2 cellular contexts compared by ENCODE assay signal in the genomic region with DNA sequence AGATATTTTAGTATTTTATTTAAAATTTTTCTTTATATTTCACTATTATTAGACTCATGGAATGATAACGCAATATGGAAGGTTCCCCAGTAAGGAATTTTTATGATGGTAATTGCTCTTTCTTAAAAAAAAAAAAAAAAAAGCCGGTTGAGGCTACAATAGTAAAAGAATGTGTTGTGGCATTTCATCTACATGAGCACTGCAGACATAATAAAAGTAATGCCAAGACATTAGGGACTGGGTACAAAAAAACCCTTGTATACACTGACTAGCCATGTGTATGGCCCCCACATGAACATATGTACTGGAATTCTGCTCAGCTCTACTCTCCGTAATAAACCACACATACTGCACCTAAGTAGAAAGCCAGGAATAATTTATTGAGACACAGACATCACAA.
TF ChIP-seq lines count a peak whose summit lies in the region.

No MANE protein-coding gene starts in this region.

TF ChIP-seq in GM23338, 12 proteins besides CTCF, POLR2A, EP300 and RAD21 (continues in another document):
- TF ChIP-seq, protein P1, sequence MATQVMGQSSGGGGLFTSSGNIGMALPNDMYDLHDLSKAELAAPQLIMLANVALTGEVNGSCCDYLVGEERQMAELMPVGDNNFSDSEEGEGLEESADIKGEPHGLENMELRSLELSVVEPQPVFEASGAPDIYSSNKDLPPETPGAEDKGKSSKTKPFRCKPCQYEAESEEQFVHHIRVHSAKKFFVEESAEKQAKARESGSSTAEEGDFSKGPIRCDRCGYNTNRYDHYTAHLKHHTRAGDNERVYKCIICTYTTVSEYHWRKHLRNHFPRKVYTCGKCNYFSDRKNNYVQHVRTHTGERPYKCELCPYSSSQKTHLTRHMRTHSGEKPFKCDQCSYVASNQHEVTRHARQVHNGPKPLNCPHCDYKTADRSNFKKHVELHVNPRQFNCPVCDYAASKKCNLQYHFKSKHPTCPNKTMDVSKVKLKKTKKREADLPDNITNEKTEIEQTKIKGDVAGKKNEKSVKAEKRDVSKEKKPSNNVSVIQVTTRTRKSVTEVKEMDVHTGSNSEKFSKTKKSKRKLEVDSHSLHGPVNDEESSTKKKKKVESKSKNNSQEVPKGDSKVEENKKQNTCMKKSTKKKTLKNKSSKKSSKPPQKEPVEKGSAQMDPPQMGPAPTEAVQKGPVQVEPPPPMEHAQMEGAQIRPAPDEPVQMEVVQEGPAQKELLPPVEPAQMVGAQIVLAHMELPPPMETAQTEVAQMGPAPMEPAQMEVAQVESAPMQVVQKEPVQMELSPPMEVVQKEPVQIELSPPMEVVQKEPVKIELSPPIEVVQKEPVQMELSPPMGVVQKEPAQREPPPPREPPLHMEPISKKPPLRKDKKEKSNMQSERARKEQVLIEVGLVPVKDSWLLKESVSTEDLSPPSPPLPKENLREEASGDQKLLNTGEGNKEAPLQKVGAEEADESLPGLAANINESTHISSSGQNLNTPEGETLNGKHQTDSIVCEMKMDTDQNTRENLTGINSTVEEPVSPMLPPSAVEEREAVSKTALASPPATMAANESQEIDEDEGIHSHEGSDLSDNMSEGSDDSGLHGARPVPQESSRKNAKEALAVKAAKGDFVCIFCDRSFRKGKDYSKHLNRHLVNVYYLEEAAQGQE (IDR thresholded peaks at IDR 0.05; ENCODE audit: unreplicated experiment), result no peak
- TF ChIP-seq NANOG (IDR thresholded peaks at IDR 0.05; ENCODE audit: borderline replicate concordance), result no peak
- no peak for TF ChIP-seq JUNB (IDR thresholded peaks at IDR 0.05; ENCODE audit: unreplicated experiment)
- TF ChIP-seq ZNF331 (CRISPR knock-in tag; IDR thresholded peaks at IDR 0.05; ENCODE audit: low read depth), result no peak
- TF ChIP-seq POLR2AphosphoS5 (IDR thresholded peaks at IDR 0.05; ENCODE audit: low read depth), result no peak
- TF ChIP-seq STAT1 (IDR thresholded peaks at IDR 0.05; ENCODE audit: unreplicated experiment), result no peak
- no peak for TF ChIP-seq EZH2phosphoT487 (IDR thresholded peaks at IDR 0.05; ENCODE audit: unreplicated experiment)
- no peak for TF ChIP-seq ZNF462 (CRISPR knock-in tag; IDR thresholded peaks at IDR 0.05)
- TF ChIP-seq ZNF114 (CRISPR knock-in tag; IDR thresholded peaks at IDR 0.05), result no peak
- TF ChIP-seq EZH2 (IDR thresholded peaks at IDR 0.05; ENCODE audit: low read depth, unreplicated experiment), result no peak
- TF ChIP-seq CREB1 (CRISPR knock-in tag; IDR thresholded peaks at IDR 0.05; ENCODE audit: low read depth), result no peak

TF ChIP-seq in HepG2, 621 proteins besides CTCF, POLR2A, EP300 and RAD21 (continued from another document):
- TF ChIP-seq ZBTB34 (CRISPR knock-in tag; IDR thresholded peaks at IDR 0.05), result no peak
